20 cellular contexts compared by ENCODE assay signal in the genomic region with DNA sequence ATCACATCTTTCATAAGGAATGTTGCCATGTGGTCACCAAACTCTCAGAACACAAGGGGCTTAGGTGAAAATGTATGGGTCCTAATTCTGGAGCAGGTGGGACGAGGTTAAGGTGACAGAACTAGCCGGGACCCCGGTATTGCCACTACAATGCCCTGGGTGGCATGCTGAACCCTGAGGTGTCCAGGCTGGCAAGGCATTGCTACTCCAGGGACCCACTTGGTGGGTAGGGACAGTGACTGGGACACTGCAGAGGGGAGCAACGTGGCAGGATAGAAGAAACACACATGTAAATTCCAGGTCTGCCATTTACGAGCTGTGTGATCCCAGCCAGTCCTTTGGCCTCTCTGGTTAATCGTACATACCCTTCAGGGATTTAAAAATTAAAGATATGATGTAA.
DNase-seq lines count a peak whose midpoint lies in the region; ATAC-seq, FAIRE-seq and TF ChIP-seq lines count a peak whose summit lies in the region.
"Had no signal": no experiment of that assay in that cellular context is flagged by ENCODE, and none has a peak within 500 bp of the region (broad histone marks: within the 10 kb centered on the region; RNA-seq: fewer than 3 reads in every experiment).

No MANE protein-coding gene starts in this region.

- no peak overlapping the region for H3K27ac ChIP-seq in kidney (ENCODE audit: low read depth in 2 of 2, low read length in 2 of 2)

- no peak overlapping the region for H3K9ac ChIP-seq in kidney (ENCODE audit: low read length in 2 of 2)

- no peaks in the 10 kb centered on the region for H3K4me1 ChIP-seq in kidney (ENCODE audit: control insufficient read depth in 1 of 2, insufficient read depth in 1 of 2, low read depth in 1 of 2, low read length in 2 of 2)
- H3K4me1 ChIP-seq: HAP-1 had no signal

- peak; percentile 9 for DNase-seq in activated CD8-positive, alpha-beta memory T cell treated with anti-CD3 and anti-CD28 coated beads, Interleukin-2, amount 10 ng/mL, durations not matched to agents 7 days and 5 days
- no peak for DNase-seq in activated CD8-positive, alpha-beta memory T cell treated with anti-CD3 and anti-CD28 coated beads, Interleukin-2, amount 50 U/mL, for 4 hours
- DNase-seq in kidney (peak; percentile 18), mesenteric fat pad (ENCODE audit: low spot score) (peak; percentile 55), ureter (ENCODE audit: low spot score) (peak; percentile 36), OCI-M2 (lab: John Stamatoyannopoulos, UW; ENCODE audit: unreplicated experiment) (no peak), cerebellar cortex (ENCODE audit: low spot score) (no peak)
- DNase-seq: C1 segment of cervical spinal cord; Calu3; CD4-positive, alpha-beta memory T cell; COR-L47; DMS53; DMS79 treated with DMSO at 0.1 percent for 48 hours; GF-D8; GOT3; HFFc6 had no signal

- TF ChIP-seq CTCF in kidney (IDR thresholded peaks at IDR 0.05; ENCODE audit: borderline replicate concordance, extremely low read depth, insufficient read depth) = no peak

- no peak overlapping the region for H3K4me3 ChIP-seq in kidney (ENCODE audit: low read length in 2 of 2)
- H3K4me3 ChIP-seq: HAP-1 had no signal

- no peaks in the 10 kb centered on the region for H3K4me1 Mint-ChIP-seq in activated CD8-positive, alpha-beta memory T cell treated with anti-CD3 and anti-CD28 coated beads, Interleukin-2, amount 10 ng/mL, durations not matched to agents 7 days and 5 days
- H3K4me1 Mint-ChIP-seq: CD4-positive, alpha-beta memory T cell had no signal

- no peak overlapping the region for H3K4me3 Mint-ChIP-seq in activated CD8-positive, alpha-beta memory T cell treated with anti-CD3 and anti-CD28 coated beads, Interleukin-2, amount 10 ng/mL, durations not matched to agents 7 days and 5 days
- H3K4me3 Mint-ChIP-seq: CD4-positive, alpha-beta memory T cell; HFFc6 had no signal

- CTCF ChIA-PET in activated CD8-positive, alpha-beta memory T cell treated with anti-CD3 and anti-CD28 coated beads, Interleukin-2, amount 10 ng/mL, durations not matched to agents 7 days and 5 days (lab: Charles Lee) = no interaction called here

- H3K27me3 Mint-ChIP-seq in activated CD8-positive, alpha-beta memory T cell treated with anti-CD3 and anti-CD28 coated beads, Interleukin-2, amount 10 ng/mL, durations not matched to agents 7 days and 5 days = peaks cover 18% of the 10 kb centered on the region

- no peaks in the 10 kb centered on the region for H3K36me3 ChIP-seq in kidney (ENCODE audit: control insufficient read depth in 1 of 2, insufficient read depth in 2 of 2, low read length in 2 of 2)
- H3K36me3 ChIP-seq: HAP-1 had no signal

- peaks cover 0 to 7% of the 10 kb centered on the region in 2 donors for H3K9me3 ChIP-seq in kidney (ENCODE audit: control insufficient read depth in 1 of 2, low read length in 2 of 2)
- H3K9me3 ChIP-seq: HAP-1 had no signal

- intact Hi-C loops in kidney (cut with DNase I) = no loop called here

- H3K27ac Mint-ChIP-seq in activated CD8-positive, alpha-beta memory T cell treated with anti-CD3 and anti-CD28 coated beads, Interleukin-2, amount 10 ng/mL, durations not matched to agents 7 days and 5 days = no peak overlapping the region
- H3K27ac Mint-ChIP-seq: CD4-positive, alpha-beta memory T cell; HFFc6 had no signal

- no peak for FAIRE-seq in kidney (lab: Jason Lieb, UNC)
- FAIRE-seq: GM12891, H54 had no signal

- no peaks in the 10 kb centered on the region for H3K36me3 Mint-ChIP-seq in activated CD8-positive, alpha-beta memory T cell treated with anti-CD3 and anti-CD28 coated beads, Interleukin-2, amount 10 ng/mL, durations not matched to agents 7 days and 5 days
- H3K36me3 Mint-ChIP-seq: CD4-positive, alpha-beta memory T cell had no signal

- H3K9me3 Mint-ChIP-seq in activated CD8-positive, alpha-beta memory T cell treated with anti-CD3 and anti-CD28 coated beads, Interleukin-2, amount 10 ng/mL, durations not matched to agents 7 days and 5 days (ENCODE audit: low read depth) = no peaks in the 10 kb centered on the region
- H3K9me3 Mint-ChIP-seq: HFFc6 had no signal

- no peak for ATAC-seq in activated CD8-positive, alpha-beta memory T cell treated with anti-CD3 and anti-CD28 coated beads, Interleukin-2, amount 10 ng/mL, durations not matched to agents 7 days and 5 days
- ATAC-seq in HG02610 (IDR thresholded peaks at IDR 0.05; ENCODE audit: unreplicated experiment) = no peak

Comparison
In these comparisons a context has a peak if more than half of its experiments do, and no peak if none do; other contexts are left out.
1. DNase-seq: peak in activated CD8-positive, alpha-beta memory T cell treated with anti-CD3 and anti-CD28 coated beads, Interleukin-2, amount 10 ng/mL, durations not matched to agents 7 days and 5 days (single experiment), kidney (single experiment), mesenteric fat pad (single experiment) and ureter (single experiment); none in activated CD8-positive, alpha-beta memory T cell treated with anti-CD3 and anti-CD28 coated beads, Interleukin-2, amount 50 U/mL, for 4 hours (single experiment), OCI-M2 (single experiment) and cerebellar cortex (single experiment).